In genomic region chr2:201643216-201643651, GRCh38 we compare ENCODE assay signal across 8 cellular contexts. TPM values are rescaled to one million over a fixed set of nuclear protein-coding genes. Genes with fewer than 3 reads are reported as not detected.
DNase-seq lines count a peak whose midpoint lies in the region; ATAC-seq and TF ChIP-seq lines count a peak whose summit lies in the region.

TMEM237 (minus strand) TSS chr2:201643503; CDS start chr2:201643400, 103 bp downstream.

- DNase-seq in AG04450 (ENCODE audit: low read depth, low spot score) (no peak), Panc1 (ENCODE audit: low read depth, low spot score) (no peak), astrocyte of the hippocampus (ENCODE audit: low read depth, low spot score) (peak; percentile 78), sciatic nerve (ENCODE audit: low spot score) (no peak), NCI-H1048 (lab: John Stamatoyannopoulos, UW) (no peak)

- intact Hi-C loops in Panc1 (cut with micrococcal nuclease; ENCODE audit: unreplicated experiment) (no loop called here), sciatic nerve (cut with DNase I) (no loop called here)

- in situ Hi-C loops in Panc1 (cut with HindIII; ENCODE audit: low pct_unique_long_range_greater_than_20kb, low sequenced_read_pairs) = no loop called here

- H3K9me3 ChIP-seq in AG04450 (ENCODE audit: control insufficient read depth, insufficient read depth, low read length) = no peaks in the 10 kb centered on the region; the same call in 1 of the 2 replicates
- no peaks in the 10 kb centered on the region for H3K9me3 ChIP-seq in Panc1 (ENCODE audit: control insufficient read depth, insufficient read depth, low read depth, low read length)

- BruUV-seq in Panc1 (replicated peaks; lab: Mats Ljungman, UMichigan) = no TSS peak

- ATAC-seq in GM18502 (IDR thresholded peaks at IDR 0.05; ENCODE audit: poor library complexity, unreplicated experiment) (peak; percentile 49), HG03025 (IDR thresholded peaks at IDR 0.05; ENCODE audit: low FRiP score, unreplicated experiment) (peak; percentile 33), Panc1 (peak; percentile 78), sciatic nerve (peak; percentile 83)

- peak within 1 kb of the TSS; percentile 94 for H3K27ac ChIP-seq in AG04450 (ENCODE audit: low read depth, low read length)
- peak within 1 kb of the TSS; percentile 95 for H3K27ac ChIP-seq in Panc1 (ENCODE audit: low read length)

- peak within 1 kb of the TSS; percentile 91 for H3K4me3 ChIP-seq in AG04450 (ENCODE audit: low read depth, low read length)
- peak within 1 kb of the TSS; percentile 64 to 95 for H3K4me3 ChIP-seq in Panc1 (ENCODE audit: low read depth in 2 of 2, low read length in 2 of 2)
- peak within 1 kb of the TSS; percentile 78 for H3K4me3 ChIP-seq in iPS-11a (ENCODE audit: low read depth, low read length)

- POLR2A ChIA-PET in AG04450 (lab: Yijun Ruan, JAX) (interaction anchor here (1.3 to 1.4 kb wide), 2 partner anchors 11 to 192 kb away, joined by 3 to 8 read pairs; partner anchors contain the start of genes STRADB and TRAK2), Panc1 (lab: Charles Lee) (interaction anchor here (0.6 to 0.7 kb wide), 2 partner anchors 194 to 424 kb away, joined by 4 to 7 read pairs; no protein-coding TSS in a partner anchor)

- no peaks in the 10 kb centered on the region; the same call in 1 of the 2 replicates for H3K36me3 ChIP-seq in Panc1 (ENCODE audit: control insufficient read depth, insufficient read depth, low read length)

- CTCF ChIA-PET in AG04450 (lab: Charles Lee) = interaction anchor here (0.5 to 0.7 kb wide), 3 partner anchors 64 to 194 kb away, joined by 3 to 5 read pairs (median 4); no protein-coding TSS in a partner anchor
- CTCF ChIA-PET in Panc1 (lab: Charles Lee) = no interaction called here

- peaks cover 17% of the 10 kb centered on the region for H3K4me1 ChIP-seq in Panc1 (ENCODE audit: control insufficient read depth, insufficient read depth, low read length)

- TF ChIP-seq CTCF in AG04450 (IDR thresholded peaks at IDR 0.05; ENCODE audit: low read depth, low read length) = no peak
- peak; percentile 49 for TF ChIP-seq CTCF in Panc1 (IDR thresholded peaks at IDR 0.05)

- H3K27me3 ChIP-seq in AG04450 (ENCODE audit: control insufficient read depth, insufficient read depth, low read length) = no peaks in the 10 kb centered on the region
- no peaks in the 10 kb centered on the region for H3K27me3 ChIP-seq in Panc1 (ENCODE audit: control insufficient read depth, insufficient read depth, low read length)

RNA-seq across cellular contexts. Expression of gene TMEM237, which starts in this region (rescaled TPM):
- 45.0 and 51.5 TPM in 2 replicates for polyA plus RNA-seq in AG04450 (2011; rRNA removed)
- 23.3 and 28.7 TPM in 2 replicates for polyA minus RNA-seq in AG04450 (2011; rRNA and poly(A)+ RNA removed)
- total RNA-seq in Panc1 (2021; ENCODE audit: unreplicated experiment) (30.6 TPM), sciatic nerve (21.8 TPM)
- 20.0 TPM for polyA plus RNA-seq in Panc1 (2012; ENCODE audit: insufficient read length)

Comparison
In these comparisons a context has a peak if more than half of its experiments do, and no peak if none do; other contexts are left out.
1. ATAC-seq: peak in every context shown above with its lines; median percentile 83 in sciatic nerve; 78 in Panc1; 49 in GM18502; 33 in HG03025.